Comparison of ENCODE assay signal across 1 cellular context in genomic region chr3:78741066-78741645, GRCh38.
TF ChIP-seq lines count a peak whose summit lies in the region.

No MANE protein-coding gene starts in this region.

TF ChIP-seq in GM23338, 12 proteins besides CTCF, POLR2A, EP300 and RAD21 (continued from another document):
- TF ChIP-seq ZNF462 (CRISPR knock-in tag; IDR thresholded peaks at IDR 0.05) (no peak), REST (IDR thresholded peaks at IDR 0.05; ENCODE audit: unreplicated experiment) (no peak), JUNB (IDR thresholded peaks at IDR 0.05; ENCODE audit: unreplicated experiment) (no peak), POLR2AphosphoS5 (IDR thresholded peaks at IDR 0.05; ENCODE audit: low read depth) (no peak), ZNF331 (CRISPR knock-in tag; IDR thresholded peaks at IDR 0.05; ENCODE audit: low read depth) (no peak), ZNF114 (CRISPR knock-in tag; IDR thresholded peaks at IDR 0.05) (no peak), CREB1 (CRISPR knock-in tag; IDR thresholded peaks at IDR 0.05; ENCODE audit: low read depth) (no peak), EZH2 (IDR thresholded peaks at IDR 0.05; ENCODE audit: low read depth, unreplicated experiment) (no peak), STAT1 (IDR thresholded peaks at IDR 0.05; ENCODE audit: unreplicated experiment) (no peak)
TF ChIP-seq in GM23338: peak in this region for 0.
